8 cellular contexts compared by ENCODE assay signal in the genomic region with DNA sequence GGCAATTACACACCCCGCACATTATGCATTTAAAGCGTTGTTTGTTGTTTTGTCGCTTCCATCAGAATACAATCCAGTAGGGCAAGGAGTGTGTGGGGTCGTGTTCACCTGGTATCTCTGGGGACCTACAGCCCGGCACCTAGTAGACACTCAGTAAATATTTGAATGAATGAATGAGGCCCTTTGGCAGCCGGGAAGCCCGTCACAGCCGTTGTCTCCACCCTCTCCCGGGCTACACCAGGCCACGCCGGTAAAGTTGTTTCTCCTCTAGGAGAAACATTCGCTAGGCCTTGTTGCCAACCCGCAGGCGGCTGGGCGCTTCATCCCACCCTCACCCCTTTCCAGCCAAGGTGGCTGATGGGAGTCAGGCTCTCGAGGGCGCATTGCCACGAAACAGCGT. TPM values are rescaled to one million over a fixed set of nuclear protein-coding genes. Genes with fewer than 3 reads are reported as not detected.
DNase-seq lines count a peak whose midpoint lies in the region; ATAC-seq lines count a peak whose summit lies in the region.

No MANE protein-coding gene starts in this region.

- H3K4me3 ChIP-seq in iPS-20b (ENCODE audit: low read length): peak overlapping the region; percentile 74

- no peaks in the 10 kb centered on the region for H3K9me3 Mint-ChIP-seq in activated naive CD8-positive, alpha-beta T cell treated with anti-CD3 and anti-CD28 coated beads, Interleukin-2, amount 50 U/mL, for 24 hours
- no peaks in the 10 kb centered on the region for H3K9me3 Mint-ChIP-seq in stimulated activated memory B cell treated with anti-CD40 and anti-IgM and Interleukin-4, amounts not matched to agents 10 μg/mL and 1 μg/mL and 100 μg/mL, for 72 hours

- H3K27ac ChIP-seq in iPS-20b (ENCODE audit: low read length): no peak overlapping the region

- peak overlapping the region; percentile 91 for H3K4me3 Mint-ChIP-seq in activated naive CD8-positive, alpha-beta T cell treated with anti-CD3 and anti-CD28 coated beads, Interleukin-2, amount 50 U/mL, for 24 hours
- peak overlapping the region; percentile 89 for H3K4me3 Mint-ChIP-seq in stimulated activated memory B cell treated with anti-CD40 and anti-IgM and Interleukin-4, amounts not matched to agents 10 μg/mL and 1 μg/mL and 100 μg/mL, for 72 hours

- peak; percentile 1 for ATAC-seq in GM19035 (IDR thresholded peaks at IDR 0.05; ENCODE audit: unreplicated experiment)
- ATAC-seq in activated naive CD8-positive, alpha-beta T cell treated with anti-CD3 and anti-CD28 coated beads, Interleukin-2, amount 50 U/mL, for 24 hours: peak; percentile 0
- no peak for ATAC-seq in stimulated activated memory B cell treated with anti-CD40 and anti-IgM and Interleukin-4, amounts not matched to agents 10 μg/mL and 1 μg/mL and 100 μg/mL, for 72 hours

- H3K4me1 Mint-ChIP-seq in activated naive CD8-positive, alpha-beta T cell treated with anti-CD3 and anti-CD28 coated beads, Interleukin-2, amount 50 U/mL, for 24 hours: peaks cover 64% of the 10 kb centered on the region
- peaks cover 52% of the 10 kb centered on the region for H3K4me1 Mint-ChIP-seq in stimulated activated memory B cell treated with anti-CD40 and anti-IgM and Interleukin-4, amounts not matched to agents 10 μg/mL and 1 μg/mL and 100 μg/mL, for 72 hours

- peaks cover 42% of the 10 kb centered on the region for H3K27me3 ChIP-seq in iPS-20b (ENCODE audit: insufficient read depth, low read length)

- no peaks in the 10 kb centered on the region for H3K27me3 Mint-ChIP-seq in activated naive CD8-positive, alpha-beta T cell treated with anti-CD3 and anti-CD28 coated beads, Interleukin-2, amount 50 U/mL, for 24 hours
- H3K27me3 Mint-ChIP-seq in stimulated activated memory B cell treated with anti-CD40 and anti-IgM and Interleukin-4, amounts not matched to agents 10 μg/mL and 1 μg/mL and 100 μg/mL, for 72 hours: no peaks in the 10 kb centered on the region

- H3K9me3 ChIP-seq in iPS-20b (ENCODE audit: insufficient read depth, low read depth, low read length): no peaks in the 10 kb centered on the region

- H3K36me3 ChIP-seq in iPS-20b (ENCODE audit: insufficient read depth, low read depth, low read length): no peaks in the 10 kb centered on the region

- DNase-seq in ACHN: peak; percentile 56
- peak; percentile 11 for DNase-seq in HPDE6-E6E7 (ENCODE audit: extremely low spot score)
- no peak for DNase-seq in activated naive CD8-positive, alpha-beta T cell treated with anti-CD3 and anti-CD28 coated beads, Interleukin-2, amount 50 U/mL, for 24 hours
- DNase-seq in activated effector memory CD4-positive, alpha-beta T cell treated with Interleukin-2 at 50 U/mL for 16 hours: no peak
- no peak for DNase-seq in ureter (ENCODE audit: low spot score)

- H3K9ac ChIP-seq in iPS-20b (ENCODE audit: low read depth, low read length): peak overlapping the region; percentile 74; the same call in 1 of the 2 replicates

- H3K27ac Mint-ChIP-seq in activated naive CD8-positive, alpha-beta T cell treated with anti-CD3 and anti-CD28 coated beads, Interleukin-2, amount 50 U/mL, for 24 hours: peak overlapping the region; percentile 94
- H3K27ac Mint-ChIP-seq in stimulated activated memory B cell treated with anti-CD40 and anti-IgM and Interleukin-4, amounts not matched to agents 10 μg/mL and 1 μg/mL and 100 μg/mL, for 72 hours: peak overlapping the region; percentile 90

- peaks cover 4% of the 10 kb centered on the region; the same call in 1 of the 2 replicates for H3K4me1 ChIP-seq in iPS-20b (ENCODE audit: insufficient read depth, low read length)

- in situ Hi-C loops in ACHN (cut with HindIII; ENCODE audit: low pct_ligation_motif_present, low pct_unique_long_range_greater_than_20kb, low sequenced_read_pairs): no loop called here

- H3K36me3 Mint-ChIP-seq in activated naive CD8-positive, alpha-beta T cell treated with anti-CD3 and anti-CD28 coated beads, Interleukin-2, amount 50 U/mL, for 24 hours (ENCODE audit: low read depth): peaks cover 5% of the 10 kb centered on the region
- H3K36me3 Mint-ChIP-seq in stimulated activated memory B cell treated with anti-CD40 and anti-IgM and Interleukin-4, amounts not matched to agents 10 μg/mL and 1 μg/mL and 100 μg/mL, for 72 hours: no peaks in the 10 kb centered on the region

RNA-seq across cellular contexts. Expression of gene JAK2, which starts 0.9 kb away (rescaled TPM):
- total RNA-seq in ureter: 19.9 TPM

Comparison
In these comparisons a context has a peak if more than half of its experiments do, and no peak if none do; other contexts are left out.
1. DNase-seq: peak in ACHN (single experiment) and HPDE6-E6E7 (single experiment); none in activated naive CD8-positive, alpha-beta T cell treated with anti-CD3 and anti-CD28 coated beads, Interleukin-2, amount 50 U/mL, for 24 hours (single experiment), activated effector memory CD4-positive, alpha-beta T cell treated with Interleukin-2 at 50 U/mL for 16 hours (single experiment) and ureter (single experiment).